In genomic region chr2:32559136-32559535, GRCh38 we compare ENCODE assay signal across 13 cellular contexts.
DNase-seq lines count a peak whose midpoint lies in the region; ATAC-seq and TF ChIP-seq lines count a peak whose summit lies in the region.
"Had no signal": no experiment of that assay in that cellular context is flagged by ENCODE, and none has a peak within 500 bp of the region (broad histone marks: within the 10 kb centered on the region; RNA-seq: fewer than 3 reads in every experiment).

No MANE protein-coding gene starts in this region.

- H3K27ac ChIP-seq in SK-N-MC = peak overlapping the region; percentile 84
- H3K27ac ChIP-seq: BLaER1, epithelial cell of prostate had no signal

- DNase-seq in CD14-positive monocyte (ENCODE audit: low spot score) (peak; percentile 53), SK-N-MC (ENCODE audit: low read depth, low spot score) (peak; percentile 22), fibroblast of pulmonary artery (ENCODE audit: low read depth) (peak; percentile 74), mucosa of gallbladder (ENCODE audit: low spot score) (peak; percentile 50), natural killer cell (no peak), GM10266 (ENCODE audit: extremely low spot score) (no peak), kidney tubule cell (ENCODE audit: low spot score) (no peak)
- DNase-seq: activated CD8-positive, alpha-beta T cell treated with anti-CD3 and anti-CD28 coated beads, Interleukin-2, amount 10 ng/mL, durations not matched to agents 7 days and 5 days; HCEC 1CT; NCI-H526 had no signal

- intact Hi-C loops in CD14-positive monocyte (cut with micrococcal nuclease) (loop anchor here in 1 of 2 donors (10.0 kb wide), 1 partner anchor 386 kb away; the partner anchor contains the start of gene LTBP1), natural killer cell (cut with micrococcal nuclease) (loop anchor here (10.0 kb wide), 1 partner anchor 386 kb away; the partner anchor contains the start of gene LTBP1)

- no peaks in the 10 kb centered on the region for H3K27me3 Mint-ChIP-seq in CD14-positive monocyte (ENCODE audit: low read depth in 3 of 3)
- no peaks in the 10 kb centered on the region for H3K27me3 Mint-ChIP-seq in natural killer cell (ENCODE audit: low read depth in 2 of 2)

- H3K36me3 Mint-ChIP-seq in CD14-positive monocyte (peaks cover 21 to 30% of the 10 kb centered on the region in 2 donors), natural killer cell (no peaks in the 10 kb centered on the region)

- no peak overlapping the region for H3K4me3 Mint-ChIP-seq in CD14-positive monocyte
- H3K4me3 Mint-ChIP-seq in natural killer cell = no peak overlapping the region
- H3K4me3 Mint-ChIP-seq: activated CD8-positive, alpha-beta T cell treated with anti-CD3 and anti-CD28 coated beads, Interleukin-2, amount 10 ng/mL, durations not matched to agents 7 days and 5 days had no signal

- H3K4me1 Mint-ChIP-seq in CD14-positive monocyte = peaks cover 22% of the 10 kb centered on the region
- H3K4me1 Mint-ChIP-seq in natural killer cell = peaks cover 0 to 4% of the 10 kb centered on the region in 2 donors

- peak overlapping the region; percentile 50 for H3K9ac ChIP-seq in SK-N-MC (ENCODE audit: insufficient read length)
- H3K9ac ChIP-seq: BLaER1 had no signal

- H3K4me3 ChIP-seq in SK-N-MC = peak overlapping the region; percentile 23; the same call in 1 of the 2 replicates
- H3K4me3 ChIP-seq in fibroblast of pulmonary artery (replicated peaks; ENCODE audit: low read depth, low read length) = no peak overlapping the region
- H3K4me3 ChIP-seq: BLaER1 had no signal

- H3K36me3 ChIP-seq in SK-N-MC (ENCODE audit: insufficient read depth, low read length) = peaks cover 12% of the 10 kb centered on the region; the same call in 1 of the 2 replicates

- no peaks in the 10 kb centered on the region for H3K9me3 ChIP-seq in SK-N-MC (ENCODE audit: low read depth, low read length)

- H3K27ac Mint-ChIP-seq in CD14-positive monocyte = peak overlapping the region in 6 of 7 donors; percentile 55 to 85 (median 81)
- H3K27ac Mint-ChIP-seq in natural killer cell = peak overlapping the region in 1 of 2 donors; percentile 73
- H3K27ac Mint-ChIP-seq: activated CD8-positive, alpha-beta T cell treated with anti-CD3 and anti-CD28 coated beads, Interleukin-2, amount 10 ng/mL, durations not matched to agents 7 days and 5 days had no signal

- no peak for ATAC-seq in natural killer cell
- no peak for ATAC-seq in HG02678 (IDR thresholded peaks at IDR 0.05; ENCODE audit: unreplicated experiment)
- ATAC-seq: activated CD8-positive, alpha-beta T cell treated with anti-CD3 and anti-CD28 coated beads, Interleukin-2, amount 10 ng/mL, durations not matched to agents 7 days and 5 days had no signal

- no peak for TF ChIP-seq CTCF in CD14-positive monocyte (IDR thresholded peaks at IDR 0.05)
- no peak for TF ChIP-seq CTCF in fibroblast of pulmonary artery (IDR thresholded peaks at IDR 0.05; ENCODE audit: low read length, missing control alignments)
- no peak for TF ChIP-seq CTCF in natural killer cell (IDR thresholded peaks at IDR 0.05)
- no peak for TF ChIP-seq CTCF in GM10266 (IDR thresholded peaks at IDR 0.05; ENCODE audit: control insufficient read depth, insufficient read depth, low read depth, missing control alignments)

- peaks cover 0 to 2% (median 0%) of the 10 kb centered on the region in 7 donors for H3K9me3 Mint-ChIP-seq in CD14-positive monocyte
- no peaks in the 10 kb centered on the region for H3K9me3 Mint-ChIP-seq in natural killer cell

Comparison
In these comparisons a context has a peak if more than half of its experiments do, and no peak if none do; other contexts are left out.
1. DNase-seq: peak in CD14-positive monocyte (single experiment), SK-N-MC (single experiment), fibroblast of pulmonary artery (single experiment) and mucosa of gallbladder (single experiment); none in natural killer cell (single experiment), GM10266 (single experiment) and kidney tubule cell (single experiment).